6 cellular contexts compared by ENCODE assay signal in genomic region chr4:94848326-94848725, GRCh38.
"Had no signal": no experiment of that assay in that cellular context is flagged by ENCODE, and none has a peak within 500 bp of the region (broad histone marks: within the 10 kb centered on the region; RNA-seq: fewer than 3 reads in every experiment).

No MANE protein-coding gene starts in this region.

- DNase-seq: IMR-90, KBM-7, KG1 had no signal

- H3K27ac ChIP-seq: HL-60, KMS-11 had no signal

- H3K4me3 ChIP-seq: K562 had no signal
